Comparison of ENCODE assay signal across 21 cellular contexts in genomic region chr3:171125010-171125409, GRCh38.
"Had no signal": no experiment of that assay in that cellular context is flagged by ENCODE, and none has a peak within 500 bp of the region (broad histone marks: within the 10 kb centered on the region; RNA-seq: fewer than 3 reads in every experiment).

No MANE protein-coding gene starts in this region.

- H3K27ac Mint-ChIP-seq: activated CD4-positive, alpha-beta T cell treated with anti-CD3 and anti-CD28 coated beads, Interleukin-2, amount 10 ng/mL, durations not matched to agents 7 days and 5 days; activated naive CD8-positive, alpha-beta T cell treated with anti-CD3 and anti-CD28 coated beads for 36 hours; natural killer cell; T-helper 2 cell treated with Interferon-gamma antibody and Interleukin-4, amounts not matched to agents 5 μg/mL and 100 μg/mL, for 36 hours had no signal

- H3K36me3 ChIP-seq: neutrophil, vagina had no signal

- H3K4me1 Mint-ChIP-seq: activated CD4-positive, alpha-beta T cell treated with anti-CD3 and anti-CD28 coated beads, Interleukin-2, amount 10 ng/mL, durations not matched to agents 7 days and 5 days; activated naive CD8-positive, alpha-beta T cell treated with anti-CD3 and anti-CD28 coated beads for 36 hours had no signal

- H3K27ac ChIP-seq: coronary artery, epithelial cell of prostate, neutrophil, right atrium auricular region, skin epidermis, tibial artery, vagina had no signal

- H3K4me3 Mint-ChIP-seq: activated CD4-positive, alpha-beta T cell treated with anti-CD3 and anti-CD28 coated beads, Interleukin-2, amount 10 ng/mL, durations not matched to agents 7 days and 5 days; activated naive CD8-positive, alpha-beta T cell treated with anti-CD3 and anti-CD28 coated beads for 36 hours; effector memory CD8-positive, alpha-beta T cell; natural killer cell; T-helper 2 cell treated with Interferon-gamma antibody and Interleukin-4, amounts not matched to agents 5 μg/mL and 100 μg/mL, for 36 hours had no signal

- H3K27me3 Mint-ChIP-seq: activated CD4-positive, alpha-beta T cell treated with anti-CD3 and anti-CD28 coated beads, Interleukin-2, amount 10 ng/mL, durations not matched to agents 7 days and 5 days; activated naive CD8-positive, alpha-beta T cell treated with anti-CD3 and anti-CD28 coated beads for 36 hours; effector memory CD8-positive, alpha-beta T cell had no signal

- H3K4me3 ChIP-seq: coronary artery, right atrium auricular region, skin epidermis, tibial artery, vagina had no signal

- H3K4me1 ChIP-seq: right atrium auricular region, tibial artery, vagina had no signal

- H3K27me3 ChIP-seq: neutrophil, right atrium auricular region, tibial artery, vagina had no signal

- ATAC-seq: effector memory CD8-positive, alpha-beta T cell; left ventricle myocardium superior; natural killer cell had no signal

- DNase-seq: activated CD4-positive, alpha-beta T cell treated with anti-CD3 and anti-CD28 coated beads, Interleukin-2, amount 10 ng/mL, durations not matched to agents 7 days and 5 days; activated CD8-positive, alpha-beta memory T cell treated with anti-CD3 and anti-CD28 coated beads, Interleukin-2, amount 50 U/mL, for 48 hours; activated gamma-delta T cell treated with Interleukin-2 at 50 U/mL for 16 hours; activated naive CD8-positive, alpha-beta T cell treated with anti-CD3 and anti-CD28 coated beads for 36 hours; aorta; effector memory CD8-positive, alpha-beta T cell; left ventricle myocardium superior; mesendoderm; natural killer cell; posterior cingulate gyrus; stimulated activated CD4-positive, alpha-beta T cell treated with anti-CD3 and anti-CD28 coated beads, Interleukin-4, amount 100 ng/mL, for 24 hours; stimulated activated naive CD4-positive, alpha-beta T cell; SW 1271; tibial artery had no signal

- H3K9me3 Mint-ChIP-seq: activated naive CD8-positive, alpha-beta T cell treated with anti-CD3 and anti-CD28 coated beads for 36 hours; effector memory CD8-positive, alpha-beta T cell; natural killer cell had no signal

- H3K9me3 ChIP-seq: neutrophil, right atrium auricular region, tibial artery, vagina had no signal
